In the genomic region with DNA sequence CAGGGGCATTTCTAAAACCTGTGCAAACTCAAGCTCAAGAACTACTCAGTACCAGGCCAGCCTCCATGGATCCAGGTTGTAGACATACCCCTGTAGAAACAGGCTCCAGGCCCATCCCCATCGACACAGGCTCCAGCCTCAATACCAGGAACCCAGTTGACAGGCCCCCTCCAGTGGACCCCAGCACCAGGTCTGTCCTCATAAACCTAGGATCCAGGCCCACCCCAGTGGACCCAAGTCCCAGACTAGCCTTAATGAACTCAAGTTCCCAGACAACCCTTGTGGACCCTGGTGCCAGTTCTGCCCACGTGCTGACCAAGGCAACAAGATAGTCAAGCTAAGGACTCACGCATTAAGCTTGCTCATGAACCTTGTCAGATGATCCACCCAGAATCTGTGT, we compare ENCODE assay signal across 35 cellular contexts.
DNase-seq lines count a peak whose midpoint lies in the region; ATAC-seq and TF ChIP-seq lines count a peak whose summit lies in the region.
"Had no signal": no experiment of that assay in that cellular context is flagged by ENCODE, and none has a peak within 500 bp of the region (broad histone marks: within the 10 kb centered on the region; RNA-seq: fewer than 3 reads in every experiment).

No MANE protein-coding gene starts in this region.

- intact Hi-C loops in right cardiac atrium (cut with DNase I) (no loop called here), Right ventricle myocardium inferior (cut with DNase I) (no loop called here), aorta (cut with DNase I) (no loop called here)

- peaks cover 2% of the 10 kb centered on the region for H3K27me3 Mint-ChIP-seq in chondrocyte (ENCODE audit: low read depth)
- H3K27me3 Mint-ChIP-seq: B cell; CD4-positive, alpha-beta memory T cell; CD4-positive, alpha-beta T cell; CD4-positive, CD25-positive, alpha-beta regulatory T cell; CD8-positive, alpha-beta memory T cell had no signal

- H3K9me3 Mint-ChIP-seq in chondrocyte (ENCODE audit: low read depth) = no peaks in the 10 kb centered on the region
- H3K9me3 Mint-ChIP-seq in stimulated activated effector memory CD8-positive, alpha-beta T cell treated with anti-CD3 and anti-CD28 coated beads, Interleukin-12 subunit alpha, Interleukin-12 subunit beta, amount 100 ng/mL, for 72 hours = peaks cover 18% of the 10 kb centered on the region
- H3K9me3 Mint-ChIP-seq: CD4-positive, alpha-beta T cell; CD8-positive, alpha-beta T cell had no signal

- H3K27me3 ChIP-seq in right cardiac atrium (ENCODE audit: control insufficient read depth, insufficient read depth) (no peaks in the 10 kb centered on the region), aorta (ENCODE audit: control insufficient read depth in 1 of 2, insufficient read depth in 2 of 2, low read length in 1 of 2) (no peaks in the 10 kb centered on the region)
- H3K27me3 ChIP-seq: BE2C; BLaER1; BLaER1 treated with 17β-estradiol and CSF1 and Interleukin-3, amounts not matched to agents 10 nM and 100 nM had no signal

- DNase-seq in right cardiac atrium = peak in 2 of 3 donors; percentile 2 to 32
- no peak for DNase-seq in Right ventricle myocardium inferior (ENCODE audit: missing footprints)
- DNase-seq in chondrocyte (ENCODE audit: low spot score) = peak; percentile 54
- no peak for DNase-seq in stimulated activated effector memory CD8-positive, alpha-beta T cell treated with anti-CD3 and anti-CD28 coated beads, Interleukin-12 subunit alpha, Interleukin-12 subunit beta, amount 100 ng/mL, for 72 hours (ENCODE audit: low spot score in 2 of 2)
- peak in 1 of 2 donors; percentile 26 for DNase-seq in aorta
- DNase-seq in NCI-H2029 treated with DMSO at 0.1 percent for 48 hours (lab: John Stamatoyannopoulos, UW) = no peak
- no peak for DNase-seq in DMS 273 (lab: John Stamatoyannopoulos, UW; ENCODE audit: unreplicated experiment)
- DNase-seq in NCI-H524 (lab: John Stamatoyannopoulos, UW) = no peak
- DNase-seq: 8988T; ACHN; AML-193; BE2C; C1 segment of cervical spinal cord; Caco-2; Calu3; CD4-positive, alpha-beta memory T cell; CD4-positive, alpha-beta T cell; CD4-positive, CD25-positive, alpha-beta regulatory T cell; CD8-positive, alpha-beta memory T cell; CD8-positive, alpha-beta T cell; COR-L47; DMS 273 treated with DMSO at 0.1 percent for 48 hours; DMS153; DMS53; DMS79; DMS79 treated with DMSO at 0.1 percent for 48 hours; DND-41; EL had no signal

- H3K4me1 ChIP-seq in right cardiac atrium (ENCODE audit: control insufficient read depth, insufficient read depth, low read length) (no peaks in the 10 kb centered on the region), aorta (ENCODE audit: control insufficient read depth in 1 of 2, insufficient read depth in 2 of 2, low read length in 2 of 2) (no peaks in the 10 kb centered on the region)
- H3K4me1 ChIP-seq: A549; BE2C; BLaER1; BLaER1 treated with 17β-estradiol and CSF1 and Interleukin-3, amounts not matched to agents 10 nM and 100 nM; Caco-2 had no signal

- no peak for ATAC-seq in right cardiac atrium
- no peak for ATAC-seq in Right ventricle myocardium inferior
- peak; percentile 26 for ATAC-seq in stimulated activated effector memory CD8-positive, alpha-beta T cell treated with anti-CD3 and anti-CD28 coated beads, Interleukin-12 subunit alpha, Interleukin-12 subunit beta, amount 100 ng/mL, for 72 hours
- ATAC-seq in aorta (ENCODE audit: low FRiP score) = peak; percentile 52
- ATAC-seq: A549; CD8-positive, alpha-beta T cell had no signal

- H3K27ac Mint-ChIP-seq in chondrocyte (ENCODE audit: unreplicated experiment) = no peak overlapping the region
- H3K27ac Mint-ChIP-seq in stimulated activated effector memory CD8-positive, alpha-beta T cell treated with anti-CD3 and anti-CD28 coated beads, Interleukin-12 subunit alpha, Interleukin-12 subunit beta, amount 100 ng/mL, for 72 hours = no peak overlapping the region
- H3K27ac Mint-ChIP-seq: B cell; CD14-positive monocyte; CD4-positive, alpha-beta memory T cell; CD4-positive, alpha-beta T cell; CD4-positive, CD25-positive, alpha-beta regulatory T cell; CD8-positive, alpha-beta T cell had no signal

- no peaks in the 10 kb centered on the region for H3K36me3 Mint-ChIP-seq in chondrocyte (ENCODE audit: low read depth)
- no peaks in the 10 kb centered on the region for H3K36me3 Mint-ChIP-seq in stimulated activated effector memory CD8-positive, alpha-beta T cell treated with anti-CD3 and anti-CD28 coated beads, Interleukin-12 subunit alpha, Interleukin-12 subunit beta, amount 100 ng/mL, for 72 hours
- H3K36me3 Mint-ChIP-seq: CD14-positive monocyte; CD4-positive, alpha-beta memory T cell; CD4-positive, CD25-positive, alpha-beta regulatory T cell; CD8-positive, alpha-beta memory T cell; CD8-positive, alpha-beta T cell had no signal

- WGBS in right cardiac atrium = 87% methylated on average over 3 of the region's 3 CpGs
- WGBS in aorta, 2 donors = 77 to 84% methylated on average over 3 of the region's 3 CpGs

- no peaks in the 10 kb centered on the region for H3K36me3 ChIP-seq in aorta (ENCODE audit: control insufficient read depth in 1 of 2, insufficient read depth in 2 of 2, low read length in 1 of 2)
- H3K36me3 ChIP-seq: BE2C; BLaER1; BLaER1 treated with 17β-estradiol and CSF1 and Interleukin-3, amounts not matched to agents 10 nM and 100 nM had no signal

- no peaks in the 10 kb centered on the region for H3K4me1 Mint-ChIP-seq in chondrocyte (ENCODE audit: low read depth)
- no peaks in the 10 kb centered on the region for H3K4me1 Mint-ChIP-seq in stimulated activated effector memory CD8-positive, alpha-beta T cell treated with anti-CD3 and anti-CD28 coated beads, Interleukin-12 subunit alpha, Interleukin-12 subunit beta, amount 100 ng/mL, for 72 hours
- H3K4me1 Mint-ChIP-seq: B cell; CD14-positive monocyte; CD4-positive, alpha-beta memory T cell; CD4-positive, CD25-positive, alpha-beta regulatory T cell; CD8-positive, alpha-beta memory T cell had no signal

- no peaks in the 10 kb centered on the region for H3K9me3 ChIP-seq in right cardiac atrium (ENCODE audit: control insufficient read depth, low read length)
- H3K9me3 ChIP-seq in aorta (ENCODE audit: control insufficient read depth, low read length) = no peaks in the 10 kb centered on the region
- H3K9me3 ChIP-seq: A549; BE2C; BLaER1; BLaER1 treated with 17β-estradiol and CSF1 and Interleukin-3, amounts not matched to agents 10 nM and 100 nM; Caco-2 had no signal

- no peak overlapping the region for H3K4me3 ChIP-seq in right cardiac atrium (ENCODE audit: low read length)
- no peak overlapping the region for H3K4me3 ChIP-seq in aorta (ENCODE audit: low read length in 2 of 2)
- H3K4me3 ChIP-seq: A549; BLaER1; BLaER1 treated with 17β-estradiol and CSF1 and Interleukin-3, amounts not matched to agents 10 nM and 100 nM had no signal

- H3K4me3 Mint-ChIP-seq in chondrocyte (ENCODE audit: unreplicated experiment) = no peak overlapping the region
- no peak overlapping the region for H3K4me3 Mint-ChIP-seq in stimulated activated effector memory CD8-positive, alpha-beta T cell treated with anti-CD3 and anti-CD28 coated beads, Interleukin-12 subunit alpha, Interleukin-12 subunit beta, amount 100 ng/mL, for 72 hours
- H3K4me3 Mint-ChIP-seq: B cell; CD14-positive monocyte; CD4-positive, alpha-beta memory T cell; CD4-positive, alpha-beta T cell; CD4-positive, CD25-positive, alpha-beta regulatory T cell; CD8-positive, alpha-beta memory T cell; CD8-positive, alpha-beta T cell had no signal

- H3K27ac ChIP-seq in right cardiac atrium (ENCODE audit: low read length) (no peak overlapping the region), aorta (ENCODE audit: low read depth in 1 of 2, low read length in 2 of 2) (no peak overlapping the region)
- H3K27ac ChIP-seq: 22Rv1; A549; BLaER1; BLaER1 treated with 17β-estradiol and CSF1 and Interleukin-3, amounts not matched to agents 10 nM and 100 nM; C4-2B had no signal

- TF ChIP-seq CTCF in chondrocyte (IDR thresholded peaks at IDR 0.05) = no peak

Comparison
In these comparisons a context has a peak if more than half of its experiments do, and no peak if none do; other contexts are left out.
1. DNase-seq: peak in right cardiac atrium (2 of 3) and chondrocyte (single experiment); none in Right ventricle myocardium inferior (single experiment), stimulated activated effector memory CD8-positive, alpha-beta T cell treated with anti-CD3 and anti-CD28 coated beads, Interleukin-12 subunit alpha, Interleukin-12 subunit beta, amount 100 ng/mL, for 72 hours (0 of 2), NCI-H2029 treated with DMSO at 0.1 percent for 48 hours (single experiment), DMS 273 (single experiment) and NCI-H524 (0 of 2).
2. ATAC-seq: peak in stimulated activated effector memory CD8-positive, alpha-beta T cell treated with anti-CD3 and anti-CD28 coated beads, Interleukin-12 subunit alpha, Interleukin-12 subunit beta, amount 100 ng/mL, for 72 hours (single experiment) and aorta (single experiment); none in right cardiac atrium (0 of 2) and Right ventricle myocardium inferior (single experiment).